Comparison of ENCODE assay signal across 20 cellular contexts in genomic region chr12:106915635-106916026, GRCh38. TPM values are rescaled to one million over a fixed set of nuclear protein-coding genes. Genes with fewer than 3 reads are reported as not detected.
DNase-seq lines count a peak whose midpoint lies in the region; ATAC-seq and TF ChIP-seq lines count a peak whose summit lies in the region.
"Had no signal": no experiment of that assay in that cellular context is flagged by ENCODE, and none has a peak within 500 bp of the region (broad histone marks: within the 10 kb centered on the region; RNA-seq: fewer than 3 reads in every experiment).

No MANE protein-coding gene starts in this region.

- H3K27me3 Mint-ChIP-seq in activated CD4-positive, alpha-beta T cell treated with anti-CD3 and anti-CD28 coated beads, Interleukin-2, amount 10 ng/mL, durations not matched to agents 24 days and 14 days, result peaks cover 5% of the 10 kb centered on the region
- H3K27me3 Mint-ChIP-seq in neural crest cell (ENCODE audit: low read depth) (no peaks in the 10 kb centered on the region), WTC11 (ENCODE audit: low read depth) (peaks cover 4% of the 10 kb centered on the region)

- CTCF ChIA-PET in WTC11 (lab: Charles Lee), result no interaction called here

- H3K4me1 Mint-ChIP-seq in activated CD4-positive, alpha-beta T cell treated with anti-CD3 and anti-CD28 coated beads, Interleukin-2, amount 10 ng/mL, durations not matched to agents 24 days and 14 days, result peaks cover 28% of the 10 kb centered on the region
- H3K4me1 Mint-ChIP-seq in neural crest cell (peaks cover 52% of the 10 kb centered on the region), WTC11 (peaks cover 28% of the 10 kb centered on the region)

- intact Hi-C loops in activated CD4-positive, alpha-beta T cell treated with anti-CD3 and anti-CD28 coated beads, Interleukin-2, amount 10 ng/mL, durations not matched to agents 24 days and 14 days (cut with micrococcal nuclease), result loop anchor here (2.0 to 10.0 kb wide), 6 partner anchors 39 to 688 kb away; partner anchors contain the start of genes RFX4, RIC8B and TMEM263

- DNase-seq in activated CD4-positive, alpha-beta T cell treated with anti-CD3 and anti-CD28 coated beads, Interleukin-2, amount 10 ng/mL, durations not matched to agents 24 days and 14 days, result no peak
- DNase-seq in activated CD4-positive, alpha-beta T cell treated with anti-CD3 and anti-CD28 coated beads, Interleukin-2, amount 50 U/mL, for 4 hours, result no peak
- DNase-seq in neural crest cell (ENCODE audit: low read depth, low spot score), result no peak
- DNase-seq in WTC11 (ENCODE audit: low spot score), result no peak
- DNase-seq in stimulated activated CD4-positive, alpha-beta T cell treated with anti-CD3 and anti-CD28 coated beads, Interleukin-4, amount 100 ng/mL, for 1 hour, result no peak
- DNase-seq: activated CD8-positive, alpha-beta memory T cell treated with anti-CD3 and anti-CD28 coated beads, Interleukin-2, amount 50 U/mL, for 48 hours; BE2C; cerebellar nuclear complex; COR-L47; DMS79 treated with DMSO at 0.1 percent for 48 hours; H7; heart left ventricle; left cardiac atrium; SK-N-SH; stomach; transverse colon had no signal

- H3K27ac Mint-ChIP-seq in activated CD4-positive, alpha-beta T cell treated with anti-CD3 and anti-CD28 coated beads, Interleukin-2, amount 10 ng/mL, durations not matched to agents 24 days and 14 days, result peak overlapping the region; percentile 86
- H3K27ac Mint-ChIP-seq in neural crest cell (ENCODE audit: unreplicated experiment) (peak overlapping the region; percentile 3), WTC11 (no peak overlapping the region)
- H3K27ac Mint-ChIP-seq: memory B cell had no signal

- TF ChIP-seq CTCF in neural crest cell (conservative IDR thresholded peaks at IDR 0.05), result no peak
- TF ChIP-seq CTCF in WTC11 (IDR thresholded peaks at IDR 0.05), result no peak

- POLR2A ChIA-PET in WTC11 (lab: Charles Lee), result no interaction called here

- H3K36me3 Mint-ChIP-seq in activated CD4-positive, alpha-beta T cell treated with anti-CD3 and anti-CD28 coated beads, Interleukin-2, amount 10 ng/mL, durations not matched to agents 24 days and 14 days (ENCODE audit: low read depth), result no peaks in the 10 kb centered on the region
- H3K36me3 Mint-ChIP-seq in neural crest cell (ENCODE audit: low read depth), result no peaks in the 10 kb centered on the region
- H3K36me3 Mint-ChIP-seq in WTC11, result no peaks in the 10 kb centered on the region
- H3K36me3 Mint-ChIP-seq: memory B cell had no signal

- ATAC-seq in GM18867 (IDR thresholded peaks at IDR 0.05; ENCODE audit: unreplicated experiment) (peak; percentile 15), HG03442 (IDR thresholded peaks at IDR 0.05; ENCODE audit: unreplicated experiment) (peak; percentile 11), WTC11 (no peak), GM21619 (IDR thresholded peaks at IDR 0.05; ENCODE audit: unreplicated experiment) (no peak)
- ATAC-seq: heart left ventricle, left cardiac atrium had no signal

- no peaks in the 10 kb centered on the region for H3K9me3 Mint-ChIP-seq in activated CD4-positive, alpha-beta T cell treated with anti-CD3 and anti-CD28 coated beads, Interleukin-2, amount 10 ng/mL, durations not matched to agents 24 days and 14 days
- H3K9me3 Mint-ChIP-seq in neural crest cell (no peaks in the 10 kb centered on the region), WTC11 (no peaks in the 10 kb centered on the region)
- H3K9me3 Mint-ChIP-seq: memory B cell had no signal

- H3K4me3 Mint-ChIP-seq in activated CD4-positive, alpha-beta T cell treated with anti-CD3 and anti-CD28 coated beads, Interleukin-2, amount 10 ng/mL, durations not matched to agents 24 days and 14 days, result no peak overlapping the region
- no peak overlapping the region for H3K4me3 Mint-ChIP-seq in neural crest cell
- H3K4me3 Mint-ChIP-seq in WTC11, result no peak overlapping the region
- H3K4me3 Mint-ChIP-seq: memory B cell had no signal

TF ChIP-seq in WTC11, 78 proteins besides CTCF, POLR2A, EP300 and RAD21 (continues in another document):
- TF ChIP-seq E2F4 (CRISPR knock-in tag; IDR thresholded peaks at IDR 0.05; ENCODE audit: borderline replicate concordance, low read depth) (no peak), SMAD4 (CRISPR knock-in tag; IDR thresholded peaks at IDR 0.05) (no peak), ZNF532 (CRISPR knock-in tag; IDR thresholded peaks at IDR 0.05; ENCODE audit: borderline replicate concordance) (no peak), ZNF396 (CRISPR knock-in tag; IDR thresholded peaks at IDR 0.05; ENCODE audit: borderline replicate concordance) (no peak), ZBTB21 (CRISPR knock-in tag; IDR thresholded peaks at IDR 0.05; ENCODE audit: borderline replicate concordance) (no peak), CBFB (CRISPR knock-in tag; IDR thresholded peaks at IDR 0.05; ENCODE audit: low read depth) (no peak), HMGXB4 (CRISPR knock-in tag; IDR thresholded peaks at IDR 0.05) (no peak), IRF1 (CRISPR knock-in tag; IDR thresholded peaks at IDR 0.05) (no peak), ZNF512 (CRISPR knock-in tag; IDR thresholded peaks at IDR 0.05; ENCODE audit: borderline replicate concordance) (no peak)

RNA-seq across cellular contexts. Expression of gene TMEM263, which starts 40.1 kb away (rescaled TPM):
- 24.8 and 26.6 TPM in 2 replicates for total RNA-seq in activated CD4-positive, alpha-beta T cell treated with anti-CD3 and anti-CD28 coated beads, Interleukin-2, amount 10 ng/mL, durations not matched to agents 24 days and 14 days
- total RNA-seq in neural crest cell, result 27.9 and 29.9 TPM in 2 replicates
- total RNA-seq in WTC11 (2021), result 15.2 to 18.0 TPM (median 16.8 TPM) in 3 replicates

Comparison
In these comparisons a context has a peak if more than half of its experiments do, and no peak if none do; other contexts are left out.
1. ATAC-seq: peak in GM18867 (single experiment) and HG03442 (single experiment); none in WTC11 (single experiment) and GM21619 (single experiment).